33 cellular contexts compared by ENCODE assay signal in genomic region chr11:4615856-4616444, GRCh38. TPM values are rescaled to one million over a fixed set of nuclear protein-coding genes. Genes with fewer than 3 reads are reported as not detected.
"Had no signal": no experiment of that assay in that cellular context is flagged by ENCODE, and none has a peak within 500 bp of the region (broad histone marks: within the 10 kb centered on the region; RNA-seq: fewer than 3 reads in every experiment).

No MANE protein-coding gene starts in this region.

- H3K4me1 ChIP-seq: colonic mucosa, esophagus squamous epithelium, gastrocnemius medialis, heart right ventricle, left lung, lower lobe of right lung had no signal

- ATAC-seq: effector memory CD8-positive, alpha-beta T cell; esophagus mucosa; gastrocnemius medialis; heart right ventricle; left cardiac atrium; left lung; left ventricle myocardium superior; lower lobe of right lung; mucosa of descending colon had no signal

- FAIRE-seq: endometrium, islet of Langerhans, keratinocyte had no signal

- DNase-seq: colonic mucosa; cortex of kidney; effector CD8-positive, alpha-beta T cell; effector memory CD8-positive, alpha-beta T cell; endodermal cell; erythroblast; esophagus squamous epithelium; foreskin fibroblast; foreskin melanocyte; gastrocnemius medialis; glutamatergic neuron; head of caudate nucleus; heart right ventricle; hippocampal formation; left cardiac atrium; left lung; left ventricle myocardium superior; lower lobe of right lung; mesenchymal stem cell; mucosa of descending colon had no signal

- H3K4me3 ChIP-seq: colonic mucosa, esophagus squamous epithelium, gastrocnemius medialis, heart right ventricle, left lung, lower lobe of right lung, mucosa of descending colon had no signal

- H3K9me3 ChIP-seq: colonic mucosa, esophagus squamous epithelium, gastrocnemius medialis, heart right ventricle, left lung, lower lobe of right lung, mucosa of descending colon had no signal

- H3K27me3 ChIP-seq: colonic mucosa, gastrocnemius medialis had no signal

- H3K36me3 ChIP-seq: colonic mucosa, esophagus squamous epithelium, gastrocnemius medialis, heart right ventricle, left lung, lower lobe of right lung had no signal

- H3K27ac ChIP-seq: colonic mucosa, epithelial cell of prostate, esophagus squamous epithelium, gastrocnemius medialis, heart right ventricle, left lung, lower lobe of right lung had no signal

RNA-seq across cellular contexts. Expression of gene OR51D1, which starts 21.3 kb away (rescaled TPM):
- total RNA-seq: colonic mucosa, dermis microvascular lymphatic vessel endothelial cell, endodermal cell, esophagus mucosa, esophagus squamous epithelium, gastrocnemius medialis, glomerular endothelial cell, heart right ventricle, kidney epithelial cell, left cardiac atrium, left lung, left ventricle myocardium superior, lower leg skin, lower lobe of right lung, lung microvascular endothelial cell, mesenteric fat pad, mesothelial cell of epicardium, mucosa of descending colon, myocyte had no signal
- polyA plus RNA-seq: heart right ventricle, keratinocyte had no signal

RNA-seq across cellular contexts. Expression of gene OR52I1, which starts 22.1 kb away (rescaled TPM):
- total RNA-seq: colonic mucosa, dermis microvascular lymphatic vessel endothelial cell, endodermal cell, esophagus mucosa, esophagus squamous epithelium, gastrocnemius medialis, glomerular endothelial cell, heart right ventricle, kidney epithelial cell, left cardiac atrium, left lung, left ventricle myocardium superior, lower leg skin, lower lobe of right lung, lung microvascular endothelial cell, mesenteric fat pad, mesothelial cell of epicardium, mucosa of descending colon, myocyte had no signal
- polyA plus RNA-seq: heart right ventricle, keratinocyte had no signal

RNA-seq across cellular contexts. Expression of gene OR51E1, which starts 27.8 kb away (rescaled TPM):
- total RNA-seq: dermis microvascular lymphatic vessel endothelial cell, endodermal cell, esophagus mucosa, glomerular endothelial cell, kidney epithelial cell, left lung, lower lobe of right lung, lung microvascular endothelial cell, mesothelial cell of epicardium, myocyte had no signal
- polyA plus RNA-seq: keratinocyte had no signal

RNA-seq across cellular contexts. Expression of gene OR52I2, which starts 34.4 kb away (rescaled TPM):
- total RNA-seq: colonic mucosa, dermis microvascular lymphatic vessel endothelial cell, endodermal cell, esophagus mucosa, esophagus squamous epithelium, gastrocnemius medialis, glomerular endothelial cell, heart right ventricle, kidney epithelial cell, left cardiac atrium, left lung, left ventricle myocardium superior, lower leg skin, lower lobe of right lung, lung microvascular endothelial cell, mesenteric fat pad, mesothelial cell of epicardium, mucosa of descending colon, myocyte had no signal
- polyA plus RNA-seq: heart right ventricle, keratinocyte had no signal
